1 cellular context compared by ENCODE assay signal in the genomic region with DNA sequence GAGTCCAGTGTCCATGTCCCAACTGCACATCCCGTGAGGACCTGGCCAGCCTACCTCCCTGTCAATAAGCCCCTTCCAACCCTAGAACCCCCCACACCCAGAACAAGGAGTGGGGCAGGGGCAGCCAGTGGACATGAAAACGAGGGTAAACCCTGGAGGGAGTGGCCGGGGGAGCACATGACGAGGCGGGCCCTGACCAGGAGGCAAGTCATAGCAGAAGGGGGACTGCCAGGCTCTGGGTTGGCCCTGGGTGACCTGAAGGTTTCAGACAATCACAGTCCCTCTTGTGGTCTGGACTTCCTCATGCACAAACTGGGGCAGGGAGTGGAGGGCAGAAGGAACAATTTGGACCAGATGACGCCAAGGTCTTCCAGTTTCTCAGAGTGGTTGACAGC.
TF ChIP-seq lines count a peak whose summit lies in the region.

No MANE protein-coding gene starts in this region.

TF ChIP-seq in WTC11, 78 proteins besides CTCF, POLR2A, EP300 and RAD21:
- TF ChIP-seq ATF1 (CRISPR knock-in tag; IDR thresholded peaks at IDR 0.05) (no peak), ZNF396 (CRISPR knock-in tag; IDR thresholded peaks at IDR 0.05; ENCODE audit: borderline replicate concordance) (no peak), GRHL2 (CRISPR knock-in tag; IDR thresholded peaks at IDR 0.05; ENCODE audit: insufficient replicate concordance, severe bottlenecking) (no peak), ZNF317 (CRISPR knock-in tag; IDR thresholded peaks at IDR 0.05; ENCODE audit: borderline replicate concordance, low read depth) (no peak), CREM (CRISPR knock-in tag; IDR thresholded peaks at IDR 0.05) (no peak), FOXK1 (CRISPR knock-in tag; IDR thresholded peaks at IDR 0.05) (no peak), NR3C1 (CRISPR knock-in tag; conservative IDR thresholded peaks at IDR 0.05; ENCODE audit: low read depth) (no peak), RELA (CRISPR knock-in tag; IDR thresholded peaks at IDR 0.05; ENCODE audit: borderline replicate concordance) (no peak), CBFB (CRISPR knock-in tag; IDR thresholded peaks at IDR 0.05; ENCODE audit: low read depth) (no peak), FOXJ3 (CRISPR knock-in tag; IDR thresholded peaks at IDR 0.05; ENCODE audit: borderline replicate concordance) (no peak)
- TF ChIP-seq, protein P1, sequence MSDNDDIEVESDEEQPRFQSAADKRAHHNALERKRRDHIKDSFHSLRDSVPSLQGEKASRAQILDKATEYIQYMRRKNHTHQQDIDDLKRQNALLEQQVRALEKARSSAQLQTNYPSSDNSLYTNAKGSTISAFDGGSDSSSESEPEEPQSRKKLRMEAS (CRISPR knock-in tag; IDR thresholded peaks at IDR 0.05), result no peak
- TF ChIP-seq, protein P2, sequence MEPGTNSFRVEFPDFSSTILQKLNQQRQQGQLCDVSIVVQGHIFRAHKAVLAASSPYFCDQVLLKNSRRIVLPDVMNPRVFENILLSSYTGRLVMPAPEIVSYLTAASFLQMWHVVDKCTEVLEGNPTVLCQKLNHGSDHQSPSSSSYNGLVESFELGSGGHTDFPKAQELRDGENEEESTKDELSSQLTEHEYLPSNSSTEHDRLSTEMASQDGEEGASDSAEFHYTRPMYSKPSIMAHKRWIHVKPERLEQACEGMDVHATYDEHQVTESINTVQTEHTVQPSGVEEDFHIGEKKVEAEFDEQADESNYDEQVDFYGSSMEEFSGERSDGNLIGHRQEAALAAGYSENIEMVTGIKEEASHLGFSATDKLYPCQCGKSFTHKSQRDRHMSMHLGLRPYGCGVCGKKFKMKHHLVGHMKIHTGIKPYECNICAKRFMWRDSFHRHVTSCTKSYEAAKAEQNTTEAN (CRISPR knock-in tag; IDR thresholded peaks at IDR 0.05), result no peak
- TF ChIP-seq, protein P3, sequence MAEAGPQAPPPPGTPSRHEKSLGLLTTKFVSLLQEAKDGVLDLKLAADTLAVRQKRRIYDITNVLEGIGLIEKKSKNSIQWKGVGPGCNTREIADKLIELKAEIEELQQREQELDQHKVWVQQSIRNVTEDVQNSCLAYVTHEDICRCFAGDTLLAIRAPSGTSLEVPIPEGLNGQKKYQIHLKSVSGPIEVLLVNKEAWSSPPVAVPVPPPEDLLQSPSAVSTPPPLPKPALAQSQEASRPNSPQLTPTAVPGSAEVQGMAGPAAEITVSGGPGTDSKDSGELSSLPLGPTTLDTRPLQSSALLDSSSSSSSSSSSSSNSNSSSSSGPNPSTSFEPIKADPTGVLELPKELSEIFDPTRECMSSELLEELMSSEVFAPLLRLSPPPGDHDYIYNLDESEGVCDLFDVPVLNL (CRISPR knock-in tag; IDR thresholded peaks at IDR 0.05; ENCODE audit: borderline replicate concordance, low read depth), result no peak
- TF ChIP-seq, protein P4, sequence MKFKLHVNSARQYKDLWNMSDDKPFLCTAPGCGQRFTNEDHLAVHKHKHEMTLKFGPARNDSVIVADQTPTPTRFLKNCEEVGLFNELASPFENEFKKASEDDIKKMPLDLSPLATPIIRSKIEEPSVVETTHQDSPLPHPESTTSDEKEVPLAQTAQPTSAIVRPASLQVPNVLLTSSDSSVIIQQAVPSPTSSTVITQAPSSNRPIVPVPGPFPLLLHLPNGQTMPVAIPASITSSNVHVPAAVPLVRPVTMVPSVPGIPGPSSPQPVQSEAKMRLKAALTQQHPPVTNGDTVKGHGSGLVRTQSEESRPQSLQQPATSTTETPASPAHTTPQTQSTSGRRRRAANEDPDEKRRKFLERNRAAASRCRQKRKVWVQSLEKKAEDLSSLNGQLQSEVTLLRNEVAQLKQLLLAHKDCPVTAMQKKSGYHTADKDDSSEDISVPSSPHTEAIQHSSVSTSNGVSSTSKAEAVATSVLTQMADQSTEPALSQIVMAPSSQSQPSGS (CRISPR knock-in tag; IDR thresholded peaks at IDR 0.05; ENCODE audit: borderline replicate concordance, low read depth), result no peak
- TF ChIP-seq, protein P5, sequence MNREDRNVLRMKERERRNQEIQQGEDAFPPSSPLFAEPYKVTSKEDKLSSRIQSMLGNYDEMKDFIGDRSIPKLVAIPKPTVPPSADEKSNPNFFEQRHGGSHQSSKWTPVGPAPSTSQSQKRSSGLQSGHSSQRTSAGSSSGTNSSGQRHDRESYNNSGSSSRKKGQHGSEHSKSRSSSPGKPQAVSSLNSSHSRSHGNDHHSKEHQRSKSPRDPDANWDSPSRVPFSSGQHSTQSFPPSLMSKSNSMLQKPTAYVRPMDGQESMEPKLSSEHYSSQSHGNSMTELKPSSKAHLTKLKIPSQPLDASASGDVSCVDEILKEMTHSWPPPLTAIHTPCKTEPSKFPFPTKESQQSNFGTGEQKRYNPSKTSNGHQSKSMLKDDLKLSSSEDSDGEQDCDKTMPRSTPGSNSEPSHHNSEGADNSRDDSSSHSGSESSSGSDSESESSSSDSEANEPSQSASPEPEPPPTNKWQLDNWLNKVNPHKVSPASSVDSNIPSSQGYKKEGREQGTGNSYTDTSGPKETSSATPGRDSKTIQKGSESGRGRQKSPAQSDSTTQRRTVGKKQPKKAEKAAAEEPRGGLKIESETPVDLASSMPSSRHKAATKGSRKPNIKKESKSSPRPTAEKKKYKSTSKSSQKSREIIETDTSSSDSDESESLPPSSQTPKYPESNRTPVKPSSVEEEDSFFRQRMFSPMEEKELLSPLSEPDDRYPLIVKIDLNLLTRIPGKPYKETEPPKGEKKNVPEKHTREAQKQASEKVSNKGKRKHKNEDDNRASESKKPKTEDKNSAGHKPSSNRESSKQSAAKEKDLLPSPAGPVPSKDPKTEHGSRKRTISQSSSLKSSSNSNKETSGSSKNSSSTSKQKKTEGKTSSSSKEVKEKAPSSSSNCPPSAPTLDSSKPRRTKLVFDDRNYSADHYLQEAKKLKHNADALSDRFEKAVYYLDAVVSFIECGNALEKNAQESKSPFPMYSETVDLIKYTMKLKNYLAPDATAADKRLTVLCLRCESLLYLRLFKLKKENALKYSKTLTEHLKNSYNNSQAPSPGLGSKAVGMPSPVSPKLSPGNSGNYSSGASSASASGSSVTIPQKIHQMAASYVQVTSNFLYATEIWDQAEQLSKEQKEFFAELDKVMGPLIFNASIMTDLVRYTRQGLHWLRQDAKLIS (CRISPR knock-in tag; IDR thresholded peaks at IDR 0.05; ENCODE audit: borderline replicate concordance), result no peak
- TF ChIP-seq, protein P6, sequence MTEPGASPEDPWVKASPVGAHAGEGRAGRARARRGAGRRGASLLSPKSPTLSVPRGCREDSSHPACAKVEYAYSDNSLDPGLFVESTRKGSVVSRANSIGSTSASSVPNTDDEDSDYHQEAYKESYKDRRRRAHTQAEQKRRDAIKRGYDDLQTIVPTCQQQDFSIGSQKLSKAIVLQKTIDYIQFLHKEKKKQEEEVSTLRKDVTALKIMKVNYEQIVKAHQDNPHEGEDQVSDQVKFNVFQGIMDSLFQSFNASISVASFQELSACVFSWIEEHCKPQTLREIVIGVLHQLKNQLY (CRISPR knock-in tag; IDR thresholded peaks at IDR 0.05), result no peak
- TF ChIP-seq, protein P7, sequence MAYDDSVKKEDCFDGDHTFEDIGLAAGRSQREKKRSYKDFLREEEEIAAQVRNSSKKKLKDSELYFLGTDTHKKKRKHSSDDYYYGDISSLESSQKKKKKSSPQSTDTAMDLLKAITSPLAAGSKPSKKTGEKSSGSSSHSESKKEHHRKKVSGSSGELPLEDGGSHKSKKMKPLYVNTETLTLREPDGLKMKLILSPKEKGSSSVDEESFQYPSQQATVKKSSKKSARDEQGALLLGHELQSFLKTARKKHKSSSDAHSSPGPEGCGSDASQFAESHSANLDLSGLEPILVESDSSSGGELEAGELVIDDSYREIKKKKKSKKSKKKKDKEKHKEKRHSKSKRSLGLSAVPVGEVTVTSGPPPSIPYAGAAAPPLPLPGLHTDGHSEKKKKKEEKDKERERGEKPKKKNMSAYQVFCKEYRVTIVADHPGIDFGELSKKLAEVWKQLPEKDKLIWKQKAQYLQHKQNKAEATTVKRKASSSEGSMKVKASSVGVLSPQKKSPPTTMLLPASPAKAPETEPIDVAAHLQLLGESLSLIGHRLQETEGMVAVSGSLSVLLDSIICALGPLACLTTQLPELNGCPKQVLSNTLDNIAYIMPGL (CRISPR knock-in tag; IDR thresholded peaks at IDR 0.05), result no peak
- TF ChIP-seq, protein P8, sequence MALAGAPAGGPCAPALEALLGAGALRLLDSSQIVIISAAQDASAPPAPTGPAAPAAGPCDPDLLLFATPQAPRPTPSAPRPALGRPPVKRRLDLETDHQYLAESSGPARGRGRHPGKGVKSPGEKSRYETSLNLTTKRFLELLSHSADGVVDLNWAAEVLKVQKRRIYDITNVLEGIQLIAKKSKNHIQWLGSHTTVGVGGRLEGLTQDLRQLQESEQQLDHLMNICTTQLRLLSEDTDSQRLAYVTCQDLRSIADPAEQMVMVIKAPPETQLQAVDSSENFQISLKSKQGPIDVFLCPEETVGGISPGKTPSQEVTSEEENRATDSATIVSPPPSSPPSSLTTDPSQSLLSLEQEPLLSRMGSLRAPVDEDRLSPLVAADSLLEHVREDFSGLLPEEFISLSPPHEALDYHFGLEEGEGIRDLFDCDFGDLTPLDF (CRISPR knock-in tag; IDR thresholded peaks at IDR 0.05), result no peak
